ENCODE assay signal across 35 cellular contexts in the genomic region with DNA sequence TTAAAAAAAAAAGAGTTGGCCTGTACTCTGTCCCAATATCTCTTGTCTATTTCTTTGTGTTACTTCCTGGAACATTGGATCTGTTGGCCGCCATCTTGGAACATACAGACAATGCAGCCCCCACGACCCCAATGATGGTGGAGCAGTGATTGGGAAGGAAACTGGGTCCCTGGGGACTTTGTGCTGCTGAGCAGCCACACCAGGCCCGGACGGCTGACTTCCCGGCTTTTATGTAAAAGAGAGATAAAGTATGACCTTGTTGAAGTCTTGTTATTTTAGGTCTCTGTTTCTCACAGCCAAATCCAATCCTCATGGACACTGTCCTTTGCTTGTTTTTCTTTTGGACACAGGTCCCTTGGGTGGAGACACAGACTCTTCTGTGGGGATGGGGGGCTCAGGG.
"Had no signal": no experiment of that assay in that cellular context is flagged by ENCODE, and none has a peak within 500 bp of the region (broad histone marks: within the 10 kb centered on the region; RNA-seq: fewer than 3 reads in every experiment).

No MANE protein-coding gene starts in this region.

- H3K4me3 ChIP-seq: MG63 had no signal

- H3K27me3 ChIP-seq: MG63 had no signal

- DNase-seq: Karpas-422, Kasumi-1, KBM-7, KG1, MG63, MM.1S, MV-4-11, NCI-H1048, NCI-H1092, NCI-H1092 treated with DMSO at 0.1 percent for 48 hours, NCI-H1105, NCI-H1105 treated with DMSO at 0.1 percent for 48 hours, NCI-H1417, NCI-H1417 treated with DMSO at 0.1 percent for 48 hours, NCI-H1436, NCI-H1436 treated with DMSO at 0.1 percent for 48 hours, NCI-H146, NCI-H1694, NCI-H1694 treated with DMSO at 0.1 percent for 48 hours, NCI-H187, NCI-H187 treated with DMSO at 0.1 percent for 48 hours, NCI-H1930, NCI-H2029, NCI-H2029 treated with DMSO at 0.1 percent for 48 hours, NCI-H2081, NCI-H2081 treated with DMSO at 0.1 percent for 48 hours, NCI-H2107, NCI-H2171, NCI-H2171 treated with DMSO at 0.1 percent for 48 hours, NCI-H2227 treated with DMSO at 0.1 percent for 48 hours, NCI-H226, NCI-H345, NCI-H446, NCI-H446 treated with DMSO at 0.1 percent for 48 hours had no signal

- H3K27ac ChIP-seq: KMS-11 had no signal

- H3K9me3 ChIP-seq: MG63 had no signal

- H3K36me3 ChIP-seq: MG63 had no signal
